Comparison of ENCODE assay signal across 8 cellular contexts in genomic region chr15:41828747-41829270, GRCh38. TPM values are rescaled to one million over a fixed set of nuclear protein-coding genes. Genes with fewer than 3 reads are reported as not detected.
A peak's percentile ranks its signal among the peaks of the same experiment; 100 is the strongest.
DNase-seq lines count a peak whose midpoint lies in the region; ATAC-seq and TF ChIP-seq lines count a peak whose summit lies in the region.

No MANE protein-coding gene starts in this region.

- CTCF ChIA-PET in HCT116 (lab: Charles Lee), result no interaction called here
- CTCF ChIA-PET in activated CD4-positive, alpha-beta memory T cell treated with anti-CD3 and anti-CD28 coated beads, Interleukin-2, amount 10 ng/mL, durations not matched to agents 7 days and 5 days (lab: Charles Lee), result interaction anchor here (1.5 to 4.1 kb wide), 2 partner anchors 55 to 76 kb away, joined by 3 to 31 read pairs; partner anchors contain the start of gene MAPKBP1

- H3K36me3 ChIP-seq in HCT116 (ENCODE audit: control insufficient read depth in 1 of 2, insufficient read depth in 2 of 2, low read length in 2 of 2) (no peaks in the 10 kb centered on the region; a peak in 1 of 4 replicates), iPS DF 6.9 (ENCODE audit: control insufficient read depth, insufficient read depth, low read length) (0 out of 2 replicates have a peak, but pooled peaks cover 2% of the 10 kb centered on the region)

- TSS peak; percentile 68 for BruUV-seq in HCT116 (replicated peaks; lab: Mats Ljungman, UMichigan)

- H3K9me3 ChIP-seq in HCT116 (ENCODE audit: control insufficient read depth in 1 of 2, insufficient read depth in 1 of 2, low read depth in 1 of 2, low read length in 2 of 2), result no peaks in the 10 kb centered on the region
- no peaks in the 10 kb centered on the region for H3K9me3 ChIP-seq in iPS DF 6.9 (ENCODE audit: control insufficient read depth, insufficient read depth, low read length)

- no CpG with 5 or more reads among the region's 7 CpGs for WGBS in iPS DF 6.9 (ENCODE audit: insufficient coverage, insufficient read length)

- H3K9me3 Mint-ChIP-seq in activated CD4-positive, alpha-beta memory T cell treated with anti-CD3 and anti-CD28 coated beads, Interleukin-2, amount 10 ng/mL, durations not matched to agents 7 days and 5 days, result no peaks in the 10 kb centered on the region
- no peaks in the 10 kb centered on the region for H3K9me3 Mint-ChIP-seq in stimulated activated effector memory CD8-positive, alpha-beta T cell treated with anti-CD3 and anti-CD28 coated beads, Interleukin-12 subunit alpha, Interleukin-12 subunit beta, amount 100 ng/mL, for 72 hours

- H3K4me3 Mint-ChIP-seq in activated CD4-positive, alpha-beta memory T cell treated with anti-CD3 and anti-CD28 coated beads, Interleukin-2, amount 10 ng/mL, durations not matched to agents 7 days and 5 days, result peak overlapping the region; percentile 76
- peak overlapping the region; percentile 77 for H3K4me3 Mint-ChIP-seq in stimulated activated effector memory CD8-positive, alpha-beta T cell treated with anti-CD3 and anti-CD28 coated beads, Interleukin-12 subunit alpha, Interleukin-12 subunit beta, amount 100 ng/mL, for 72 hours

- H3K27me3 ChIP-seq in HCT116 (ENCODE audit: insufficient read depth, low read length), result no peaks in the 10 kb centered on the region
- no peaks in the 10 kb centered on the region for H3K27me3 ChIP-seq in iPS DF 6.9 (ENCODE audit: control insufficient read depth, insufficient read depth, low read length)

- ATAC-seq in HCT116, result no peak
- no peak for ATAC-seq in stimulated activated effector memory CD8-positive, alpha-beta T cell treated with anti-CD3 and anti-CD28 coated beads, Interleukin-12 subunit alpha, Interleukin-12 subunit beta, amount 100 ng/mL, for 72 hours
- ATAC-seq in GM21619 (IDR thresholded peaks at IDR 0.05; ENCODE audit: unreplicated experiment), result no peak
- no peak for ATAC-seq in HG03045 (IDR thresholded peaks at IDR 0.05; ENCODE audit: unreplicated experiment)

- POLR2A ChIA-PET in HCT116 (lab: Charles Lee), result no interaction called here
- POLR2A ChIA-PET in activated CD4-positive, alpha-beta memory T cell treated with anti-CD3 and anti-CD28 coated beads, Interleukin-2, amount 10 ng/mL, durations not matched to agents 7 days and 5 days (lab: Charles Lee), result interaction anchor here (1.6 to 1.8 kb wide), 2 partner anchors 42 to 48 kb away, joined by 3 to 5 read pairs; no protein-coding TSS in a partner anchor

- TF ChIP-seq RAD21 in HCT116 (IDR thresholded peaks at IDR 0.05; ENCODE audit: low read depth), result no peak

- H3K27ac ChIP-seq in HCT116 (ENCODE audit: low read depth, low read length), result no peak overlapping the region
- no peak overlapping the region for H3K27ac ChIP-seq in iPS DF 6.9 (ENCODE audit: low read length)

- peaks cover 49% of the 10 kb centered on the region for H3K4me1 Mint-ChIP-seq in activated CD4-positive, alpha-beta memory T cell treated with anti-CD3 and anti-CD28 coated beads, Interleukin-2, amount 10 ng/mL, durations not matched to agents 7 days and 5 days
- peaks cover 67% of the 10 kb centered on the region for H3K4me1 Mint-ChIP-seq in stimulated activated effector memory CD8-positive, alpha-beta T cell treated with anti-CD3 and anti-CD28 coated beads, Interleukin-12 subunit alpha, Interleukin-12 subunit beta, amount 100 ng/mL, for 72 hours

- peak overlapping the region; percentile 90 for H3K4me3 ChIP-seq in HCT116 (replicated peaks in 1 of 2; ENCODE audit: low read depth in 1 of 2, low read length in 2 of 2)
- H3K4me3 ChIP-seq in iPS DF 6.9 (ENCODE audit: low read length), result peak overlapping the region; percentile 88; the same call in 1 of the 2 replicates

- H3K27ac Mint-ChIP-seq in activated CD4-positive, alpha-beta memory T cell treated with anti-CD3 and anti-CD28 coated beads, Interleukin-2, amount 10 ng/mL, durations not matched to agents 7 days and 5 days, result peak overlapping the region; percentile 17
- peak overlapping the region; percentile 53 for H3K27ac Mint-ChIP-seq in stimulated activated effector memory CD8-positive, alpha-beta T cell treated with anti-CD3 and anti-CD28 coated beads, Interleukin-12 subunit alpha, Interleukin-12 subunit beta, amount 100 ng/mL, for 72 hours

- H3K4me1 ChIP-seq in HCT116 (ENCODE audit: control insufficient read depth in 1 of 2, insufficient read depth in 2 of 2, low read length in 2 of 2) (peaks cover 6 to 18% of the 10 kb centered on the region in 2 experiments; a peak in 3 of 4 replicates), iPS DF 6.9 (ENCODE audit: control insufficient read depth, insufficient read depth, low read length) (no peaks in the 10 kb centered on the region)

- peak overlapping the region; percentile 85 for H3K9ac ChIP-seq in HCT116 (ENCODE audit: low read length)

- peak overlapping the region; percentile 98 for H3K4me2 ChIP-seq in HCT116 (ENCODE audit: low read length)

- no peak for TF ChIP-seq POLR2A in HCT116 (IDR thresholded peaks at IDR 0.05; ENCODE audit: borderline replicate concordance, extremely low read depth, insufficient read depth, insufficient read length)

- TF ChIP-seq CTCF in HCT116 (IDR thresholded peaks at IDR 0.05 in 2 of 3, conservative IDR thresholded peaks at IDR 0.05 in 1 of 3; ENCODE audit: borderline replicate concordance in 1 of 3, insufficient read depth in 1 of 3, low read depth in 2 of 3, low read length in 2 of 3), result no peak

- peaks cover 31% of the 10 kb centered on the region for H3K36me3 Mint-ChIP-seq in activated CD4-positive, alpha-beta memory T cell treated with anti-CD3 and anti-CD28 coated beads, Interleukin-2, amount 10 ng/mL, durations not matched to agents 7 days and 5 days (ENCODE audit: low read depth)
- H3K36me3 Mint-ChIP-seq in stimulated activated effector memory CD8-positive, alpha-beta T cell treated with anti-CD3 and anti-CD28 coated beads, Interleukin-12 subunit alpha, Interleukin-12 subunit beta, amount 100 ng/mL, for 72 hours, result peaks cover 25% of the 10 kb centered on the region

- H3K9me2 ChIP-seq in HCT116 (ENCODE audit: insufficient read depth), result no peaks in the 10 kb centered on the region

- RAD21 ChIA-PET in HCT116 (lab: Charles Lee; ENCODE audit: low non-redundant PET in 1 of 2, low total read pairs in 2 of 2, uncharacterized antibody in 2 of 2, unreplicated experiment in 2 of 2), result no interaction called here

- DNase-seq in HCT116 (ENCODE audit: low read depth, low spot score) (no peak), iPS DF 6.9 (ENCODE audit: low read depth, low spot score) (no peak), NCI-H2081 treated with DMSO at 0.1 percent for 48 hours (lab: John Stamatoyannopoulos, UW) (no peak), anterior cingulate cortex (lab: John Stamatoyannopoulos, UW) (no peak)
- no peak for DNase-seq in activated CD4-positive, alpha-beta memory T cell treated with anti-CD3 and anti-CD28 coated beads, Interleukin-2, amount 10 ng/mL, durations not matched to agents 7 days and 5 days
- DNase-seq in stimulated activated effector memory CD8-positive, alpha-beta T cell treated with anti-CD3 and anti-CD28 coated beads, Interleukin-12 subunit alpha, Interleukin-12 subunit beta, amount 100 ng/mL, for 72 hours (ENCODE audit: low spot score in 2 of 2), result no peak

- intact Hi-C loops in HCT116 (cut with micrococcal nuclease), result loop anchor here (5.0 kb wide), 1 partner anchor 73 kb away; no protein-coding TSS in a partner anchor

- no peak overlapping the region for H2AFZ ChIP-seq in HCT116 (ENCODE audit: low read depth, low read length, poor library complexity, severe bottlenecking)

- peaks cover 3% of the 10 kb centered on the region for H3K27me3 Mint-ChIP-seq in activated CD4-positive, alpha-beta memory T cell treated with anti-CD3 and anti-CD28 coated beads, Interleukin-2, amount 10 ng/mL, durations not matched to agents 7 days and 5 days

- H3K79me2 ChIP-seq in HCT116 (ENCODE audit: insufficient read depth, low read length), result no peaks in the 10 kb centered on the region

- H4K20me1 ChIP-seq in HCT116 (ENCODE audit: insufficient read depth), result no peaks in the 10 kb centered on the region

TF ChIP-seq in HCT116, 20 proteins besides CTCF, POLR2A, EP300 and RAD21 (continues in another document):
- TF ChIP-seq TCF7L2 (IDR thresholded peaks at IDR 0.05; ENCODE audit: borderline replicate concordance, extremely low read depth, insufficient read depth, insufficient read length) (no peak), SP1 (IDR thresholded peaks at IDR 0.05; ENCODE audit: low read depth) (no peak), POLR2AphosphoS5 (IDR thresholded peaks at IDR 0.05; ENCODE audit: low read depth, low read length) (no peak)

RNA-seq across cellular contexts. Expression of gene JMJD7, which starts 0.9 kb away (rescaled TPM):
- total RNA-seq in HCT116 (2021; ENCODE audit: unreplicated experiment), result 13.5 TPM
- polyA plus RNA-seq in HCT116 (2012), result 13.3 and 18.3 TPM in 2 replicates
- total RNA-seq in activated CD4-positive, alpha-beta memory T cell treated with anti-CD3 and anti-CD28 coated beads, Interleukin-2, amount 10 ng/mL, durations not matched to agents 7 days and 5 days, result 10 to 100 TPM; 18.2 to 22.4 TPM

RNA-seq across cellular contexts. Expression of gene PLA2G4B, which starts 9.8 kb away (rescaled TPM):
- total RNA-seq in HCT116 (2021; ENCODE audit: unreplicated experiment), result 4.7 TPM
- 5.6 and 6.4 TPM in 2 replicates for polyA plus RNA-seq in HCT116 (2012)
- 1 to 10 TPM; 6.0 to 6.8 TPM for total RNA-seq in activated CD4-positive, alpha-beta memory T cell treated with anti-CD3 and anti-CD28 coated beads, Interleukin-2, amount 10 ng/mL, durations not matched to agents 7 days and 5 days

RNA-seq across cellular contexts. Expression of gene MAPKBP1, which starts 54.5 kb away (rescaled TPM):
- 21.3 TPM for total RNA-seq in HCT116 (2021; ENCODE audit: unreplicated experiment)
- 9.6 and 10.7 TPM in 2 replicates for polyA plus RNA-seq in HCT116 (2012)
- 10 to 100 TPM; 28.9 to 31.6 TPM for total RNA-seq in activated CD4-positive, alpha-beta memory T cell treated with anti-CD3 and anti-CD28 coated beads, Interleukin-2, amount 10 ng/mL, durations not matched to agents 7 days and 5 days
